ENCODE assay signal across 32 cellular contexts in the genomic region with DNA sequence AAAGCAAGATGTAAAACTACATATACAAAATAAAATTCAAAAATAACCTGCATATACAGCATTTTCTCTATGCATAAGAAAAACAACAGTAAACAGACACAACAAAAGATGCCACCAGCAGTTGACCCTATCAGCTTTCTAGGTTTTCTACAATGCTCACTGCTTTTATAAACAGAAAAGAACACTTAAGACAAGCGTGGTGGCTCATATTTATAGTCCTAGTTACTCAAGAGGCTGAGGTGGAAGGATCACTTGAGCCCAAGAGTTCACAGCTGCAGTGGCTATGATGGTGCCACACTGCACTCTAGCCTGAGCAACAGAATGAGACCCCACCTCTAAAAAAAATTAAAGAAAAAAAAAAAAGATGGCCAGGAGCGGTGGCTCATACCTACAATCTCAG.
"Had no signal": no experiment of that assay in that cellular context is flagged by ENCODE, and none has a peak within 500 bp of the region (broad histone marks: within the 10 kb centered on the region; RNA-seq: fewer than 3 reads in every experiment).

No MANE protein-coding gene starts in this region.

- ATAC-seq: activated CD4-positive, alpha-beta T cell treated with anti-CD3 and anti-CD28 coated beads for 36 hours; activated CD8-positive, alpha-beta T cell treated with anti-CD3 and anti-CD28 coated beads, Interleukin-2, amount 10 ng/mL, durations not matched to agents 7 days and 5 days; activated T-cell treated with anti-CD3 and anti-CD28 coated beads, Interleukin-2, amount 50 U/mL, for 72 hours; activated T-helper 17 cell treated with anti-CD3 and anti-CD28 coated beads, Interleukin-2, amount 50 U/mL, for 72 hours; esophagus mucosa; T-cell; T-helper 17 cell had no signal

- H3K4me3 Mint-ChIP-seq: activated CD4-positive, alpha-beta memory T cell treated with anti-CD3 and anti-CD28 coated beads for 36 hours; activated CD4-positive, alpha-beta T cell treated with anti-CD3 and anti-CD28 coated beads for 36 hours; activated CD4-positive, alpha-beta T cell treated with anti-CD3 and anti-CD28 coated beads, Interleukin-2, amount 10 ng/mL, durations not matched to agents 24 days and 14 days; activated CD8-positive, alpha-beta T cell treated with anti-CD3 and anti-CD28 coated beads, Interleukin-2, amount 10 ng/mL, durations not matched to agents 7 days and 5 days; activated naive CD8-positive, alpha-beta T cell; activated T-cell treated with anti-CD3 and anti-CD28 coated beads, Interleukin-2, amount 50 U/mL, for 24 hours; activated T-cell treated with anti-CD3 and anti-CD28 coated beads, Interleukin-2, amount 50 U/mL, for 72 hours; activated T-helper 17 cell treated with anti-CD3 and anti-CD28 coated beads, Interleukin-2, amount 50 U/mL, for 72 hours; central memory CD8-positive, alpha-beta T cell; dendritic cell treated with granulocyte-macrophage colony-stimulating factor and Interleukin-4, amounts not matched to agents 40 ng/mL and 50 ng/mL, for 4 days; endodermal cell; T-cell; T-helper 17 cell; T-helper 2 cell treated with Interferon-gamma antibody and Interleukin-4, amounts not matched to agents 5 μg/mL and 100 μg/mL, for 36 hours had no signal

- H3K27me3 Mint-ChIP-seq: activated CD4-positive, alpha-beta memory T cell treated with anti-CD3 and anti-CD28 coated beads for 36 hours; activated CD4-positive, alpha-beta T cell treated with anti-CD3 and anti-CD28 coated beads for 36 hours; activated CD4-positive, alpha-beta T cell treated with anti-CD3 and anti-CD28 coated beads, Interleukin-2, amount 10 ng/mL, durations not matched to agents 24 days and 14 days; activated naive CD8-positive, alpha-beta T cell; activated T-cell treated with anti-CD3 and anti-CD28 coated beads, Interleukin-2, amount 50 U/mL, for 24 hours; activated T-helper 17 cell treated with anti-CD3 and anti-CD28 coated beads, Interleukin-2, amount 50 U/mL, for 72 hours; central memory CD8-positive, alpha-beta T cell; dendritic cell treated with granulocyte-macrophage colony-stimulating factor and Interleukin-4, amounts not matched to agents 40 ng/mL and 50 ng/mL, for 4 days; T-cell; T-helper 17 cell had no signal

- H3K4me3 ChIP-seq: coronary artery, dorsolateral prefrontal cortex had no signal

- H3K27me3 ChIP-seq: brain microvascular endothelial cell, dorsolateral prefrontal cortex had no signal

- H3K4me1 Mint-ChIP-seq: activated CD4-positive, alpha-beta T cell treated with anti-CD3 and anti-CD28 coated beads for 36 hours; activated CD4-positive, alpha-beta T cell treated with anti-CD3 and anti-CD28 coated beads, Interleukin-2, amount 10 ng/mL, durations not matched to agents 24 days and 14 days; activated T-helper 17 cell treated with anti-CD3 and anti-CD28 coated beads, Interleukin-2, amount 50 U/mL, for 72 hours; central memory CD8-positive, alpha-beta T cell had no signal

- DNase-seq: activated CD4-positive, alpha-beta memory T cell treated with anti-CD3 and anti-CD28 coated beads for 36 hours; activated CD4-positive, alpha-beta T cell treated with anti-CD3 and anti-CD28 coated beads for 36 hours; activated CD4-positive, alpha-beta T cell treated with anti-CD3 and anti-CD28 coated beads, Interleukin-2, amount 10 ng/mL, durations not matched to agents 24 days and 14 days; activated CD4-positive, CD25-positive, alpha-beta regulatory T cell; activated CD4-positive, CD25-positive, alpha-beta regulatory T cell treated with anti-CD3 and anti-CD28 coated beads, Interleukin-2, amount 50 U/mL, for 72 hours; activated CD8-positive, alpha-beta memory T cell treated with anti-CD3 and anti-CD28 coated beads, Interleukin-2, amount 50 U/mL, for 48 hours; activated CD8-positive, alpha-beta T cell treated with anti-CD3 and anti-CD28 coated beads, Interleukin-2, amount 10 ng/mL, durations not matched to agents 7 days and 5 days; activated effector memory CD4-positive, alpha-beta T cell treated with Interleukin-2 at 50 U/mL for 16 hours; activated gamma-delta T cell treated with Interleukin-2 at 50 U/mL for 16 hours; activated naive CD4-positive, alpha-beta T cell treated with anti-CD3 and anti-CD28 coated beads, Interleukin-2, amount 50 U/mL, for 16 hours; activated naive CD4-positive, alpha-beta T cell treated with Interleukin-2 at 50 U/mL for 16 hours; activated T-cell treated with anti-CD3 and anti-CD28 coated beads for 4 hours; activated T-cell treated with anti-CD3 and anti-CD28 coated beads, Interleukin-2, amount 50 U/mL, for 24 hours; activated T-cell treated with anti-CD3 and anti-CD28 coated beads, Interleukin-2, amount 50 U/mL, for 72 hours; amniotic stem cell; anterior cingulate cortex; brain microvascular endothelial cell; dorsolateral prefrontal cortex; effector memory CD4-positive, alpha-beta T cell; endodermal cell; foreskin fibroblast; head of caudate nucleus; T-cell; T-helper 17 cell; T1000 had no signal

- H3K9me3 Mint-ChIP-seq: activated CD4-positive, alpha-beta memory T cell treated with anti-CD3 and anti-CD28 coated beads for 36 hours; activated CD4-positive, alpha-beta T cell treated with anti-CD3 and anti-CD28 coated beads, Interleukin-2, amount 10 ng/mL, durations not matched to agents 24 days and 14 days; activated T-cell treated with anti-CD3 and anti-CD28 coated beads, Interleukin-2, amount 50 U/mL, for 24 hours; activated T-cell treated with anti-CD3 and anti-CD28 coated beads, Interleukin-2, amount 50 U/mL, for 72 hours; activated T-helper 17 cell treated with anti-CD3 and anti-CD28 coated beads, Interleukin-2, amount 50 U/mL, for 72 hours; central memory CD8-positive, alpha-beta T cell; dendritic cell treated with granulocyte-macrophage colony-stimulating factor and Interleukin-4, amounts not matched to agents 40 ng/mL and 50 ng/mL, for 4 days; endodermal cell; T-cell; T-helper 2 cell treated with Interferon-gamma antibody and Interleukin-4, amounts not matched to agents 5 μg/mL and 100 μg/mL, for 36 hours had no signal

- H3K27ac ChIP-seq: brain microvascular endothelial cell, coronary artery had no signal

- H3K27ac Mint-ChIP-seq: activated CD4-positive, alpha-beta memory T cell treated with anti-CD3 and anti-CD28 coated beads for 36 hours; activated CD4-positive, alpha-beta T cell treated with anti-CD3 and anti-CD28 coated beads for 36 hours; activated CD4-positive, alpha-beta T cell treated with anti-CD3 and anti-CD28 coated beads, Interleukin-2, amount 10 ng/mL, durations not matched to agents 24 days and 14 days; activated CD8-positive, alpha-beta T cell treated with anti-CD3 and anti-CD28 coated beads, Interleukin-2, amount 10 ng/mL, durations not matched to agents 7 days and 5 days; activated naive CD8-positive, alpha-beta T cell; activated T-cell treated with anti-CD3 and anti-CD28 coated beads, Interleukin-2, amount 50 U/mL, for 24 hours; activated T-cell treated with anti-CD3 and anti-CD28 coated beads, Interleukin-2, amount 50 U/mL, for 72 hours; activated T-helper 17 cell treated with anti-CD3 and anti-CD28 coated beads, Interleukin-2, amount 50 U/mL, for 72 hours; dendritic cell treated with granulocyte-macrophage colony-stimulating factor and Interleukin-4, amounts not matched to agents 40 ng/mL and 50 ng/mL, for 4 days; endodermal cell; T-cell; T-helper 17 cell; T-helper 2 cell treated with Interferon-gamma antibody and Interleukin-4, amounts not matched to agents 5 μg/mL and 100 μg/mL, for 36 hours had no signal
